ENCODE assay signal across 1 cellular context in the genomic region with DNA sequence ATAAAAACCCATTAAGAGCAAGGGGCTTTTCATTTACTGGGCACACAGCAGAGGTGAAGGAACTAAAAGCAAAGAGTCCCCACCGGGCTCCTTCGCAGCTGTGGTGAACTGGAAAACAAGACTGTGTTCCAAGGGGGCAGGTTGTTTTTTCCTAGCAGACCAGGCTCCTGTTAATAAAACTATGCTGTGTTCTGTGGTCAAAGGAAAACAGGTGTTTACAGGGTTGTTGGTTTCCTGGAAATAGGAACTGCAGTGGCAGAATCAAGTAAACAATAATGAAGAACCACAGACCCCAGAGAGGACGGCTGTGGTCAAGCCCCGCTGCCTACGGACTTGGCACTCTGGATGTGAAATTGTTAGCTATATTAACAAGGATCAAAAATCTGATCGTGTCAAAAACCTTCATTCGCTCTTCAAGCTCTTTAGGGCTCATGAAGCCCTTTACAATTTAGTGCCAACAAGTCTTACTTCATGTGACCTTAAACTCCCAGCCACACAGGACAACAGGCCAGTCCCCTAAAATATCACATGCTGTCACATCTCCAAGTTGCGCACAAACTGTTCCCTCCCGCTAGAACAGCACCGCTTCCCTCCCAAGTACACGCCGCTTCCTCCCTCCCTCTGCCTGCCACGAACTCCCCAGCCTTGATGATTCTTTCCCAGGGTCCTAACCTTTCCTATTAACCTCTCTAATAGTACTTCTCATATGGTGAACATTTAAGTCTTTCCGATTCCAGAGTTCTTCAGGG.
TF ChIP-seq lines count a peak whose summit lies in the region.

No MANE protein-coding gene starts in this region.

TF ChIP-seq in H1, 55 proteins besides CTCF, POLR2A, EP300 and RAD21:
- TF ChIP-seq PHF8 (conservative IDR thresholded peaks at IDR 0.05; ENCODE audit: low read depth, low read length) (no peak), RXRA (IDR thresholded peaks at IDR 0.05; ENCODE audit: insufficient read depth, low read depth, low read length) (no peak), SIRT6 (IDR thresholded peaks at IDR 0.05; ENCODE audit: low read length) (no peak), EGR1 (IDR thresholded peaks at IDR 0.05; ENCODE audit: borderline replicate concordance, low read depth, low read length) (no peak), ZNF274 (IDR thresholded peaks at IDR 0.05; ENCODE audit: borderline replicate concordance, extremely low read depth, low read length) (no peak), JUN (IDR thresholded peaks at IDR 0.05; ENCODE audit: low read depth, low read length) (no peak), TAF7 (optimal IDR thresholded peaks at IDR 0.05; ENCODE audit: borderline replicate concordance, low read depth, low read length) (no peak), MAFK (IDR thresholded peaks at IDR 0.05; ENCODE audit: low read depth, low read length) (no peak), TAF1 (IDR thresholded peaks at IDR 0.05; ENCODE audit: low read depth, low read length) (no peak), CHD1 (IDR thresholded peaks at IDR 0.05; ENCODE audit: low read depth, low read length) (no peak), EZH2 (IDR thresholded peaks at IDR 0.05; ENCODE audit: low read depth, low read length, severe bottlenecking) (no peak), TCF12 (IDR thresholded peaks at IDR 0.05; ENCODE audit: low read depth, low read length) (no peak), BACH1 (IDR thresholded peaks at IDR 0.05; ENCODE audit: low read length) (no peak), BCL11A (IDR thresholded peaks at IDR 0.05; ENCODE audit: low read depth in 2 of 2, low read length in 2 of 2) (no peak), POU5F1 (IDR thresholded peaks at IDR 0.05; ENCODE audit: low read depth, low read length) (no peak), NRF1 (IDR thresholded peaks at IDR 0.05; ENCODE audit: low read depth, low read length) (no peak), SP2 (IDR thresholded peaks at IDR 0.05; ENCODE audit: low read length) (no peak)
- TF ChIP-seq, protein P1, sequence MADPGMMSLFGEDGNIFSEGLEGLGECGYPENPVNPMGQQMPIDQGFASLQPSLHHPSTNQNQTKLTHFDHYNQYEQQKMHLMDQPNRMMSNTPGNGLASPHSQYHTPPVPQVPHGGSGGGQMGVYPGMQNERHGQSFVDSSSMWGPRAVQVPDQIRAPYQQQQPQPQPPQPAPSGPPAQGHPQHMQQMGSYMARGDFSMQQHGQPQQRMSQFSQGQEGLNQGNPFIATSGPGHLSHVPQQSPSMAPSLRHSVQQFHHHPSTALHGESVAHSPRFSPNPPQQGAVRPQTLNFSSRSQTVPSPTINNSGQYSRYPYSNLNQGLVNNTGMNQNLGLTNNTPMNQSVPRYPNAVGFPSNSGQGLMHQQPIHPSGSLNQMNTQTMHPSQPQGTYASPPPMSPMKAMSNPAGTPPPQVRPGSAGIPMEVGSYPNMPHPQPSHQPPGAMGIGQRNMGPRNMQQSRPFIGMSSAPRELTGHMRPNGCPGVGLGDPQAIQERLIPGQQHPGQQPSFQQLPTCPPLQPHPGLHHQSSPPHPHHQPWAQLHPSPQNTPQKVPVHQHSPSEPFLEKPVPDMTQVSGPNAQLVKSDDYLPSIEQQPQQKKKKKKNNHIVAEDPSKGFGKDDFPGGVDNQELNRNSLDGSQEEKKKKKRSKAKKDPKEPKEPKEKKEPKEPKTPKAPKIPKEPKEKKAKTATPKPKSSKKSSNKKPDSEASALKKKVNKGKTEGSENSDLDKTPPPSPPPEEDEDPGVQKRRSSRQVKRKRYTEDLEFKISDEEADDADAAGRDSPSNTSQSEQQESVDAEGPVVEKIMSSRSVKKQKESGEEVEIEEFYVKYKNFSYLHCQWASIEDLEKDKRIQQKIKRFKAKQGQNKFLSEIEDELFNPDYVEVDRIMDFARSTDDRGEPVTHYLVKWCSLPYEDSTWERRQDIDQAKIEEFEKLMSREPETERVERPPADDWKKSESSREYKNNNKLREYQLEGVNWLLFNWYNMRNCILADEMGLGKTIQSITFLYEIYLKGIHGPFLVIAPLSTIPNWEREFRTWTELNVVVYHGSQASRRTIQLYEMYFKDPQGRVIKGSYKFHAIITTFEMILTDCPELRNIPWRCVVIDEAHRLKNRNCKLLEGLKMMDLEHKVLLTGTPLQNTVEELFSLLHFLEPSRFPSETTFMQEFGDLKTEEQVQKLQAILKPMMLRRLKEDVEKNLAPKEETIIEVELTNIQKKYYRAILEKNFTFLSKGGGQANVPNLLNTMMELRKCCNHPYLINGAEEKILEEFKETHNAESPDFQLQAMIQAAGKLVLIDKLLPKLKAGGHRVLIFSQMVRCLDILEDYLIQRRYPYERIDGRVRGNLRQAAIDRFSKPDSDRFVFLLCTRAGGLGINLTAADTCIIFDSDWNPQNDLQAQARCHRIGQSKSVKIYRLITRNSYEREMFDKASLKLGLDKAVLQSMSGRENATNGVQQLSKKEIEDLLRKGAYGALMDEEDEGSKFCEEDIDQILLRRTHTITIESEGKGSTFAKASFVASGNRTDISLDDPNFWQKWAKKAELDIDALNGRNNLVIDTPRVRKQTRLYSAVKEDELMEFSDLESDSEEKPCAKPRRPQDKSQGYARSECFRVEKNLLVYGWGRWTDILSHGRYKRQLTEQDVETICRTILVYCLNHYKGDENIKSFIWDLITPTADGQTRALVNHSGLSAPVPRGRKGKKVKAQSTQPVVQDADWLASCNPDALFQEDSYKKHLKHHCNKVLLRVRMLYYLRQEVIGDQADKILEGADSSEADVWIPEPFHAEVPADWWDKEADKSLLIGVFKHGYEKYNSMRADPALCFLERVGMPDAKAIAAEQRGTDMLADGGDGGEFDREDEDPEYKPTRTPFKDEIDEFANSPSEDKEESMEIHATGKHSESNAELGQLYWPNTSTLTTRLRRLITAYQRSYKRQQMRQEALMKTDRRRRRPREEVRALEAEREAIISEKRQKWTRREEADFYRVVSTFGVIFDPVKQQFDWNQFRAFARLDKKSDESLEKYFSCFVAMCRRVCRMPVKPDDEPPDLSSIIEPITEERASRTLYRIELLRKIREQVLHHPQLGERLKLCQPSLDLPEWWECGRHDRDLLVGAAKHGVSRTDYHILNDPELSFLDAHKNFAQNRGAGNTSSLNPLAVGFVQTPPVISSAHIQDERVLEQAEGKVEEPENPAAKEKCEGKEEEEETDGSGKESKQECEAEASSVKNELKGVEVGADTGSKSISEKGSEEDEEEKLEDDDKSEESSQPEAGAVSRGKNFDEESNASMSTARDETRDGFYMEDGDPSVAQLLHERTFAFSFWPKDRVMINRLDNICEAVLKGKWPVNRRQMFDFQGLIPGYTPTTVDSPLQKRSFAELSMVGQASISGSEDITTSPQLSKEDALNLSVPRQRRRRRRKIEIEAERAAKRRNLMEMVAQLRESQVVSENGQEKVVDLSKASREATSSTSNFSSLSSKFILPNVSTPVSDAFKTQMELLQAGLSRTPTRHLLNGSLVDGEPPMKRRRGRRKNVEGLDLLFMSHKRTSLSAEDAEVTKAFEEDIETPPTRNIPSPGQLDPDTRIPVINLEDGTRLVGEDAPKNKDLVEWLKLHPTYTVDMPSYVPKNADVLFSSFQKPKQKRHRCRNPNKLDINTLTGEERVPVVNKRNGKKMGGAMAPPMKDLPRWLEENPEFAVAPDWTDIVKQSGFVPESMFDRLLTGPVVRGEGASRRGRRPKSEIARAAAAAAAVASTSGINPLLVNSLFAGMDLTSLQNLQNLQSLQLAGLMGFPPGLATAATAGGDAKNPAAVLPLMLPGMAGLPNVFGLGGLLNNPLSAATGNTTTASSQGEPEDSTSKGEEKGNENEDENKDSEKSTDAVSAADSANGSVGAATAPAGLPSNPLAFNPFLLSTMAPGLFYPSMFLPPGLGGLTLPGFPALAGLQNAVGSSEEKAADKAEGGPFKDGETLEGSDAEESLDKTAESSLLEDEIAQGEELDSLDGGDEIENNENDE (IDR thresholded peaks at IDR 0.05; ENCODE audit: insufficient replicate concordance, low read length) = no peak
